ENCODE assay signal across 8 cellular contexts in the genomic region with DNA sequence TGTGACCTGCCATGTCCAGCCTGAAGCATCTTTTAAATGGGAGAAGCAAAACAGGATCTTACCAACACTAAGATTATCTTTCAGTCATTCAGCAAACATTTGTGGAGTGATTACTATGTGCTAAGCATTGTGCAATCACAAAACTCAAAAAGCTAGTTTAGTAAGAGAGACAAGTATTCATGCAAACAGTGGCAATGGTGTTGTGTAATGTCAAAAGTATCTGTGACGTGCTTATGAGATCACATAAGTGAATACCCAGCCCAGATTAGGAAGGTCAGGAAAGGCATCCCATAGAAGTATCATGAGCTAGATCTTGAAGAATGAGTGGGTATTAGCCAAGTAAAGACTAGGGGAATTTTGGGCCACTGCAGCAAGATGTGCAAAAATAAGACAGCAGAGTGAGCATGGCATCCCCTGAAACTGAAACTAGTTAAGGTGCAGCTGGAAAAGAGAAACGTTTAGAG. TPM values are rescaled to one million over a fixed set of nuclear protein-coding genes. Genes with fewer than 3 reads are reported as not detected.
DNase-seq lines count a peak whose midpoint lies in the region; ATAC-seq, FAIRE-seq and TF ChIP-seq lines count a peak whose summit lies in the region.

No MANE protein-coding gene starts in this region.

- ATAC-seq in GM21786 (IDR thresholded peaks at IDR 0.05; ENCODE audit: unreplicated experiment), result peak; percentile 36

- no peak overlapping the region for H3K4me2 ChIP-seq in OCI-LY7 (ENCODE audit: low read length)

- H2AFZ ChIP-seq in OCI-LY7 (ENCODE audit: low read length), result no peak overlapping the region

- no TSS peak for BruUV-seq in OCI-LY7 (replicated peaks; lab: Mats Ljungman, UMichigan)

- H3K9me3 ChIP-seq in OCI-LY7 (ENCODE audit: low read length) (no peaks in the 10 kb centered on the region; the same call in 1 of the 2 replicates), suprapubic skin (no peaks in the 10 kb centered on the region)

- intact Hi-C loops in OCI-LY7 (cut with micrococcal nuclease; ENCODE audit: unreplicated experiment), result no loop called here

- H3K4me3 ChIP-seq in GM12865 (ENCODE audit: low read depth, low read length) (no peak overlapping the region), OCI-LY7 (ENCODE audit: low read depth, low read length, poor library complexity, severe bottlenecking) (no peak overlapping the region), suprapubic skin (no peak overlapping the region)

- TF ChIP-seq POLR2A in suprapubic skin (IDR thresholded peaks at IDR 0.05), result no peak

- no peak for TF ChIP-seq CTCF in GM12865 (IDR thresholded peaks at IDR 0.05; ENCODE audit: insufficient read depth, low read depth, low read length, missing control alignments)
- no peak for TF ChIP-seq CTCF in OCI-LY7 (conservative IDR thresholded peaks at IDR 0.05; ENCODE audit: low read length)
- TF ChIP-seq CTCF in suprapubic skin (IDR thresholded peaks at IDR 0.05), result no peak

- H3K36me3 ChIP-seq in OCI-LY7 (ENCODE audit: insufficient read depth, low read length), result peaks cover 65% of the 10 kb centered on the region
- H3K36me3 ChIP-seq in suprapubic skin, result peaks cover 9% of the 10 kb centered on the region

- peaks cover 35% of the 10 kb centered on the region for H3K4me1 ChIP-seq in OCI-LY7 (ENCODE audit: insufficient read depth, low read length, poor library complexity, severe bottlenecking)
- H3K4me1 ChIP-seq in suprapubic skin, result no peaks in the 10 kb centered on the region

- peak; percentile 43 for DNase-seq in GM12865 (ENCODE audit: low read depth)
- DNase-seq in OCI-LY7 (ENCODE audit: low spot score), result peak; percentile 25
- DNase-seq in kidney tubule cell (ENCODE audit: low spot score), result peak; percentile 76
- no peak for DNase-seq in CD1c-positive myeloid dendritic cell (ENCODE audit: extremely low spot score)
- no peak for DNase-seq in NCI-H446 treated with DMSO at 0.1 percent for 48 hours (lab: John Stamatoyannopoulos, UW)
- DNase-seq in suprapubic skin (ENCODE audit: low spot score in 2 of 2), result no peak
- no peak for DNase-seq in frontal cortex (ENCODE audit: low spot score in 2 of 2)

- H3K9me2 ChIP-seq in OCI-LY7 (ENCODE audit: insufficient read depth, low read length), result no peaks in the 10 kb centered on the region

- H4K20me1 ChIP-seq in OCI-LY7 (ENCODE audit: insufficient read depth, low read length), result no peaks in the 10 kb centered on the region

- H3K27ac ChIP-seq in OCI-LY7 (ENCODE audit: low read depth, low read length, poor library complexity, severe bottlenecking) (peak overlapping the region; percentile 15), suprapubic skin (no peak overlapping the region)

- H3K79me2 ChIP-seq in OCI-LY7 (ENCODE audit: insufficient read depth, low read depth, low read length), result peaks cover 17% of the 10 kb centered on the region; the same call in 1 of the 2 replicates

- CTCF ChIA-PET in OCI-LY7 (lab: Charles Lee; ENCODE audit: unreplicated experiment), result no interaction called here

- no peak for FAIRE-seq in frontal cortex (lab: Jason Lieb, UNC)

- POLR2A ChIA-PET in OCI-LY7 (lab: Charles Lee), result interaction anchor here (0.6 to 1.6 kb wide), 4 partner anchors 12 to 153 kb away, joined by 3 read pairs; no protein-coding TSS in a partner anchor

- no peak for TF ChIP-seq EP300 in suprapubic skin (IDR thresholded peaks at IDR 0.05)

- H3K27me3 ChIP-seq in suprapubic skin, result no peaks in the 10 kb centered on the region

- WGBS in suprapubic skin, result 51% methylated on average over 2 of the region's 2 CpGs

RNA-seq across cellular contexts. Expression of gene SEC62, which starts 32.1 kb away (rescaled TPM):
- 64.5 and 77.4 TPM in 2 replicates for total RNA-seq in OCI-LY7 (2014; rRNA removed; shearing (Covaris generic))
- total RNA-seq in OCI-LY7 (2022), result 163 and 176 TPM in 2 replicates
- 10 to 100 TPM; 18.3 to 35.3 (median 28.9) TPM for total RNA-seq in suprapubic skin
- total RNA-seq in frontal cortex, result 108 TPM

RNA-seq across cellular contexts. Expression of gene GPR160, which starts 39.1 kb away (rescaled TPM):
- 90.5 and 108 TPM in 2 replicates for total RNA-seq in OCI-LY7 (2014; rRNA removed; shearing (Covaris generic))
- total RNA-seq in OCI-LY7 (2022) (115 and 117 TPM in 2 replicates), suprapubic skin (10 to 100 TPM in 1 of 4 donors, 1 to 10 TPM in 3; 2.8 to 12.2 (median 3.0) TPM), frontal cortex (2.9 TPM)

Comparison
In these comparisons a context has a peak if more than half of its experiments do, and no peak if none do; other contexts are left out.
1. DNase-seq: peak in GM12865 (single experiment), OCI-LY7 (single experiment) and kidney tubule cell (single experiment); none in CD1c-positive myeloid dendritic cell (single experiment), NCI-H446 treated with DMSO at 0.1 percent for 48 hours (single experiment), suprapubic skin (0 of 2) and frontal cortex (0 of 2).
2. RNA of gene GPR160, which starts 39.1 kb away (total RNA-seq): 90.5 to 117 TPM in OCI-LY7; 2.8 to 12.2 TPM in suprapubic skin and 2.9 TPM in frontal cortex (single experiment); every median in the first group is over 4 times any median in the second.